In genomic region chr16:88387941-88388627, GRCh38 we compare ENCODE assay signal across 10 cellular contexts. TPM values are rescaled to one million over a fixed set of nuclear protein-coding genes. Genes with fewer than 3 reads are reported as not detected.
DNase-seq lines count a peak whose midpoint lies in the region; ATAC-seq, FAIRE-seq and TF ChIP-seq lines count a peak whose summit lies in the region.
"Had no signal": no experiment of that assay in that cellular context is flagged by ENCODE, and none has a peak within 500 bp of the region (broad histone marks: within the 10 kb centered on the region; RNA-seq: fewer than 3 reads in every experiment).

No MANE protein-coding gene starts in this region.

- DNase-seq in IMR-90 (peak; percentile 51), chondrocyte (ENCODE audit: low spot score) (peak; percentile 84), left lobe of liver (ENCODE audit: low spot score) (no peak), small intestine (peak; percentile 56), GDM1 (lab: John Stamatoyannopoulos, UW) (no peak), NCI-H2029 treated with DMSO at 0.1 percent for 48 hours (lab: John Stamatoyannopoulos, UW) (no peak), nephron progenitor cell (no peak)
- DNase-seq: NCI-H1417 treated with DMSO at 0.1 percent for 48 hours; stimulated activated CD4-positive, alpha-beta T cell treated with anti-CD3 and anti-CD28 coated beads, Interleukin-4, amount 100 ng/mL, for 4 hours had no signal

- peaks cover 48% of the 10 kb centered on the region for H3K9me1 ChIP-seq in IMR-90 (ENCODE audit: insufficient read depth, low read length)

- H3K4me1 ChIP-seq in IMR-90 (ENCODE audit: control insufficient read depth, insufficient read depth, low read length): peaks cover 47% of the 10 kb centered on the region
- H3K4me1 ChIP-seq in small intestine (ENCODE audit: control insufficient read depth in 2 of 2, insufficient read depth in 1 of 2, low read depth in 1 of 2, low read length in 1 of 2): no peaks in the 10 kb centered on the region

- peak overlapping the region; percentile 29; the same call in 1 of the 2 replicates for H2BK20ac ChIP-seq in IMR-90 (ENCODE audit: low read depth, low read length)

- H3K27ac Mint-ChIP-seq in chondrocyte (ENCODE audit: unreplicated experiment) (peak overlapping the region; percentile 89), nephron progenitor cell (no peak overlapping the region)

- H2AK5ac ChIP-seq in IMR-90 (ENCODE audit: low read depth, low read length): peak overlapping the region; percentile 89

- peaks cover 69% of the 10 kb centered on the region for H3K4me1 Mint-ChIP-seq in chondrocyte (ENCODE audit: low read depth)
- H3K4me1 Mint-ChIP-seq in nephron progenitor cell: no peaks in the 10 kb centered on the region

- H4K8ac ChIP-seq in IMR-90 (ENCODE audit: low read depth in 2 of 2, low read length in 2 of 2): peak overlapping the region; percentile 67 to 100

- H2BK15ac ChIP-seq in IMR-90 (ENCODE audit: low read depth, low read length): 0 out of 3 replicates have a peak overlapping the region, but pooled peaks have one; percentile 6

- intact Hi-C loops in IMR-90 (cut with micrococcal nuclease): loop anchor here (10.0 kb wide), 4 partner anchors 143 to 433 kb away; partner anchors contain the start of gene BANP

- H3K27me3 Mint-ChIP-seq in chondrocyte (ENCODE audit: low read depth): no peaks in the 10 kb centered on the region
- H3K27me3 Mint-ChIP-seq in nephron progenitor cell (ENCODE audit: low read depth, poor library complexity): peaks cover 61% of the 10 kb centered on the region

- peak overlapping the region; percentile 72 for H2BK120ac ChIP-seq in IMR-90 (ENCODE audit: low read depth, low read length)

- peak overlapping the region; percentile 39 for H3K4me2 ChIP-seq in IMR-90 (ENCODE audit: low read depth, low read length)

- peak overlapping the region; percentile 79 for H2BK5ac ChIP-seq in IMR-90 (ENCODE audit: low read depth, low read length, poor library complexity, severe bottlenecking)

- peak overlapping the region; percentile 3; the same call in 1 of the 2 replicates for H3K18ac ChIP-seq in IMR-90 (ENCODE audit: low read depth, low read length)

- POLR2A ChIA-PET in IMR-90 (lab: Charles Lee; ENCODE audit: unreplicated experiment): interaction anchor here (0.6 kb wide), 1 partner anchor 1878 kb away, joined by 3 read pairs; the partner anchor contains the start of gene FOXF1

- TF ChIP-seq POLR2A in IMR-90 (IDR thresholded peaks at IDR 0.05; ENCODE audit: low read depth, low read length): no peak

- in situ Hi-C loops in IMR-90 (cut with MboI; ENCODE audit: low sequenced_read_pairs): no loop called here

- peaks cover 4 to 87% of the 10 kb centered on the region in 2 experiments; a peak in 2 of 4 replicates for H3K79me1 ChIP-seq in IMR-90 (ENCODE audit: low read depth in 1 of 2, low read length in 2 of 2)

- peak overlapping the region; percentile 47 for H2AFZ ChIP-seq in IMR-90 (replicated peaks; ENCODE audit: low read length, poor library complexity)

- H4K91ac ChIP-seq in IMR-90 (ENCODE audit: insufficient read depth, low read depth, low read length): peak overlapping the region; percentile 72

- CTCF ChIA-PET in IMR-90 (lab: Yijun Ruan, JAX): no interaction called here

- H2AK9ac ChIP-seq in IMR-90 (replicated peaks; ENCODE audit: low read depth, low read length, poor library complexity): peak overlapping the region; percentile 90

- H4K5ac ChIP-seq in IMR-90 (ENCODE audit: low read depth, low read length): peak overlapping the region; percentile 30

- peak; percentile 40 for ATAC-seq in IMR-90 (ENCODE audit: low read depth)
- peak; percentile 38 for ATAC-seq in left lobe of liver
- no peak for ATAC-seq in GM18519 (IDR thresholded peaks at IDR 0.05; ENCODE audit: low FRiP score, unreplicated experiment)

- H3K4me3 Mint-ChIP-seq in chondrocyte (ENCODE audit: unreplicated experiment) (peak overlapping the region; percentile 54), nephron progenitor cell (no peak overlapping the region)

- H3K9me3 ChIP-seq in IMR-90 (ENCODE audit: control insufficient read depth, insufficient read depth, low read length) (no peaks in the 10 kb centered on the region), small intestine (ENCODE audit: control insufficient read depth, low read depth) (no peaks in the 10 kb centered on the region)

- no peak overlapping the region for H3K4me3 ChIP-seq in IMR-90 (ENCODE audit: insufficient read depth, low read depth, low read length)
- H3K4me3 ChIP-seq in small intestine (ENCODE audit: low read depth in 1 of 2, low read length in 2 of 2): no peak overlapping the region

- no peaks in the 10 kb centered on the region for H3K27me3 ChIP-seq in IMR-90 (ENCODE audit: control insufficient read depth, insufficient read depth, low read length)
- peaks cover 2 to 5% of the 10 kb centered on the region in 2 donors for H3K27me3 ChIP-seq in small intestine (ENCODE audit: control insufficient read depth in 2 of 2, insufficient read depth in 2 of 2, low read length in 2 of 2)

- H3K23ac ChIP-seq in IMR-90 (ENCODE audit: low read depth, low read length): peak overlapping the region; percentile 45

- H3K9me3 Mint-ChIP-seq in chondrocyte (ENCODE audit: low read depth) (no peaks in the 10 kb centered on the region), nephron progenitor cell (no peaks in the 10 kb centered on the region)

- no peak for FAIRE-seq in small intestine (lab: Jason Lieb, UNC)

- H3K56ac ChIP-seq in IMR-90 (ENCODE audit: extremely low read depth, insufficient read depth, low read length): no peak overlapping the region

- H3K9ac ChIP-seq in IMR-90 (ENCODE audit: low read depth, low read length): peak overlapping the region; percentile 49

- H4K20me1 ChIP-seq in IMR-90 (ENCODE audit: insufficient read depth, low read length): peaks cover 92% of the 10 kb centered on the region

- TF ChIP-seq CTCF in IMR-90 (conservative IDR thresholded peaks at IDR 0.05; ENCODE audit: low read depth, low read length) (0 out of 2 replicates have a peak, but pooled peaks have one; percentile 2), chondrocyte (IDR thresholded peaks at IDR 0.05) (peak; percentile 46), nephron progenitor cell (IDR thresholded peaks at IDR 0.05) (no peak)

- 44% methylated on average over 11 of the region's 27 CpGs; no CpG with 5 or more reads in 1 of the 2 experiments for WGBS in IMR-90 (ENCODE audit: extremely low coverage in 2 of 2, insufficient read length in 1 of 2), 2 experiments
- WGBS in small intestine, 3 donors: 24 to 56% (median 36%) methylated on average over 26 to 27 of the region's 27 CpGs

- BruUV-seq in IMR-90 (replicated peaks; lab: Mats Ljungman, UMichigan): no TSS peak

- H3K27ac ChIP-seq in IMR-90 (ENCODE audit: insufficient read depth, low read length) (peak overlapping the region; percentile 81), small intestine (ENCODE audit: low read depth in 1 of 2, low read length in 1 of 2) (no peak overlapping the region)

- H3K36me3 ChIP-seq in IMR-90 (ENCODE audit: control insufficient read depth, insufficient read depth, low read length): peaks cover 66% of the 10 kb centered on the region
- H3K36me3 ChIP-seq in small intestine (ENCODE audit: control insufficient read depth in 2 of 2, insufficient read depth in 2 of 2, low read length in 2 of 2): no peaks in the 10 kb centered on the region

- no peak for TF ChIP-seq RAD21 in IMR-90 (IDR thresholded peaks at IDR 0.05; ENCODE audit: low read length)

- dilution Hi-C loops in IMR-90 (cut with HindIII; ENCODE audit: low sequenced_read_pairs, unreplicated experiment): no loop called here

- peaks cover 9% of the 10 kb centered on the region for H3K36me3 Mint-ChIP-seq in chondrocyte (ENCODE audit: low read depth)
- no peaks in the 10 kb centered on the region for H3K36me3 Mint-ChIP-seq in nephron progenitor cell (ENCODE audit: low read depth)

- H3K4ac ChIP-seq in IMR-90 (ENCODE audit: low read depth, low read length): peak overlapping the region; percentile 93

- H3K14ac ChIP-seq in IMR-90 (replicated peaks; ENCODE audit: low read depth, low read length): peak overlapping the region; percentile 76

TF ChIP-seq in IMR-90, 13 proteins besides CTCF, POLR2A, EP300 and RAD21 (continues in another document):
- TF ChIP-seq SMC3 (IDR thresholded peaks at IDR 0.05; ENCODE audit: low read depth, low read length): no peak
- TF ChIP-seq, protein P1, sequence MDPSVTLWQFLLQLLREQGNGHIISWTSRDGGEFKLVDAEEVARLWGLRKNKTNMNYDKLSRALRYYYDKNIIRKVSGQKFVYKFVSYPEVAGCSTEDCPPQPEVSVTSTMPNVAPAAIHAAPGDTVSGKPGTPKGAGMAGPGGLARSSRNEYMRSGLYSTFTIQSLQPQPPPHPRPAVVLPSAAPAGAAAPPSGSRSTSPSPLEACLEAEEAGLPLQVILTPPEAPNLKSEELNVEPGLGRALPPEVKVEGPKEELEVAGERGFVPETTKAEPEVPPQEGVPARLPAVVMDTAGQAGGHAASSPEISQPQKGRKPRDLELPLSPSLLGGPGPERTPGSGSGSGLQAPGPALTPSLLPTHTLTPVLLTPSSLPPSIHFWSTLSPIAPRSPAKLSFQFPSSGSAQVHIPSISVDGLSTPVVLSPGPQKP (IDR thresholded peaks at IDR 0.05; ENCODE audit: borderline replicate concordance, low read depth, low read length): no peak
- no peak for TF ChIP-seq CEBPB (IDR thresholded peaks at IDR 0.05; ENCODE audit: low read depth, low read length)
- no peak for TF ChIP-seq RFX5 (IDR thresholded peaks at IDR 0.05; ENCODE audit: low read depth, low read length)
- no peak for TF ChIP-seq CHD1 (IDR thresholded peaks at IDR 0.05; ENCODE audit: low read depth, low read length)
- TF ChIP-seq NFE2L2 (IDR thresholded peaks at IDR 0.05; ENCODE audit: low read depth, low read length): no peak
- no peak for TF ChIP-seq MAFK (IDR thresholded peaks at IDR 0.05; ENCODE audit: low read depth, low read length)
- TF ChIP-seq RCOR1 (IDR thresholded peaks at IDR 0.05; ENCODE audit: insufficient replicate concordance, low read length): no peak
- no peak for TF ChIP-seq FOS (IDR thresholded peaks at IDR 0.05; ENCODE audit: low read depth, low read length)
- no peak for TF ChIP-seq MAZ (IDR thresholded peaks at IDR 0.05; ENCODE audit: borderline replicate concordance, low read depth, low read length)
- TF ChIP-seq, protein P2, sequence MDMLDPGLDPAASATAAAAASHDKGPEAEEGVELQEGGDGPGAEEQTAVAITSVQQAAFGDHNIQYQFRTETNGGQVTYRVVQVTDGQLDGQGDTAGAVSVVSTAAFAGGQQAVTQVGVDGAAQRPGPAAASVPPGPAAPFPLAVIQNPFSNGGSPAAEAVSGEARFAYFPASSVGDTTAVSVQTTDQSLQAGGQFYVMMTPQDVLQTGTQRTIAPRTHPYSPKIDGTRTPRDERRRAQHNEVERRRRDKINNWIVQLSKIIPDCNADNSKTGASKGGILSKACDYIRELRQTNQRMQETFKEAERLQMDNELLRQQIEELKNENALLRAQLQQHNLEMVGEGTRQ (IDR thresholded peaks at IDR 0.05; ENCODE audit: low read depth, low read length): no peak

RNA-seq across cellular contexts. Expression of gene ZNF469, which starts 5.3 kb away (rescaled TPM):
- 1.1 and 1.4 TPM in 2 replicates for total RNA-seq in IMR-90 (2012; rRNA removed)
- 13.3 and 16.4 TPM in 2 replicates for polyA plus RNA-seq in IMR-90 (2012; rRNA removed)
- 5.1 and 8.8 TPM in 2 replicates for polyA plus RNA-seq in IMR-90 (2012; cell fraction: cytosol; rRNA removed)
- 32.3 and 70.4 TPM in 2 replicates for polyA plus RNA-seq in IMR-90 (2012; cell fraction: nucleus; rRNA removed; ENCODE audit: low replicate concordance)
- total RNA-seq in chondrocyte: 19.0 to 62.8 TPM (median 60.5 TPM) in 3 replicates
- 0.38 TPM for total RNA-seq in left lobe of liver
- under 1 TPM in 2 of 3 donors, not detected in 1; under 0.01 to 0.30 TPM for polyA plus RNA-seq in small intestine

Comparison
In these comparisons a context has a peak if more than half of its experiments do, and no peak if none do; other contexts are left out.
1. DNase-seq: peak in IMR-90 (single experiment), chondrocyte (single experiment) and small intestine (single experiment); none in left lobe of liver (single experiment), GDM1 (single experiment), NCI-H2029 treated with DMSO at 0.1 percent for 48 hours (single experiment) and nephron progenitor cell (single experiment).